Comparison of ENCODE assay signal across 14 cellular contexts in genomic region chr17:20968913-20969616, GRCh38.
DNase-seq lines count a peak whose midpoint lies in the region; FAIRE-seq and TF ChIP-seq lines count a peak whose summit lies in the region.
"Had no signal": no experiment of that assay in that cellular context is flagged by ENCODE, and none has a peak within 500 bp of the region (broad histone marks: within the 10 kb centered on the region; RNA-seq: fewer than 3 reads in every experiment).

No MANE protein-coding gene starts in this region.

- CTCF ChIA-PET in HEK293 (lab: Yijun Ruan, JAX) = no interaction called here
- CTCF ChIA-PET in H1 (lab: Charles Lee; ENCODE audit: partially characterized antibody) = no interaction called here

- peak overlapping the region; percentile 21 for H3K27ac Mint-ChIP-seq in osteocyte (ENCODE audit: unreplicated experiment)
- H3K27ac Mint-ChIP-seq: CD4-positive, CD25-positive, alpha-beta regulatory T cell had no signal

- H2BK12ac ChIP-seq in H1 (ENCODE audit: low read depth, low read length) = 0 out of 2 replicates have a peak overlapping the region, but pooled peaks have one; percentile 55

- no peak for FAIRE-seq in H1 (lab: Jason Lieb, UNC)

- H3K36me3 Mint-ChIP-seq in osteocyte (ENCODE audit: unreplicated experiment) = peaks cover 46% of the 10 kb centered on the region
- H3K36me3 Mint-ChIP-seq: CD4-positive, CD25-positive, alpha-beta regulatory T cell had no signal

- no peaks in the 10 kb centered on the region for H3K36me3 ChIP-seq in BLaER1
- H3K36me3 ChIP-seq in HEK293 (ENCODE audit: control insufficient read depth in 2 of 2, insufficient read depth in 1 of 2, low read length in 2 of 2) = no peaks in the 10 kb centered on the region
- H3K36me3 ChIP-seq in H1 (ENCODE audit: control insufficient read depth in 2 of 4, insufficient read depth in 4 of 4, low read length in 3 of 4) = no peaks in the 10 kb centered on the region; a peak in 1 of 8 replicates

- no peak overlapping the region for H3K4ac ChIP-seq in H1 (replicated peaks; ENCODE audit: insufficient read length, low read depth, low read length)

- H3K27me3 Mint-ChIP-seq in osteocyte (ENCODE audit: unreplicated experiment) = no peaks in the 10 kb centered on the region

- TF ChIP-seq RAD21 in H1 (IDR thresholded peaks at IDR 0.05 in 1 of 2, conservative IDR thresholded peaks at IDR 0.05 in 1 of 2; ENCODE audit: low read depth in 2 of 2, low read length in 2 of 2) = no peak

- peaks cover 40% of the 10 kb centered on the region for H3K4me1 ChIP-seq in BLaER1
- no peaks in the 10 kb centered on the region for H3K4me1 ChIP-seq in HEK293 (ENCODE audit: control insufficient read depth, insufficient read depth, low read length)
- peaks cover 0 to 4% (median 3%) of the 10 kb centered on the region in 4 experiments; a peak in 4 of 7 replicates for H3K4me1 ChIP-seq in H1 (replicated peaks in 1 of 4; ENCODE audit: control insufficient read depth in 3 of 4, insufficient read depth in 4 of 4, low read length in 3 of 4)

- H3K9me3 ChIP-seq in BLaER1 (no peaks in the 10 kb centered on the region), HEK293 (ENCODE audit: control insufficient read depth, insufficient read depth, low read depth, low read length) (no peaks in the 10 kb centered on the region), H1 (ENCODE audit: insufficient read depth in 2 of 2, low read depth in 1 of 2, low read length in 1 of 2) (no peaks in the 10 kb centered on the region)

- no peaks in the 10 kb centered on the region for H3K9me3 Mint-ChIP-seq in osteocyte (ENCODE audit: unreplicated experiment)
- H3K9me3 Mint-ChIP-seq: CD4-positive, CD25-positive, alpha-beta regulatory T cell had no signal

- H2BK15ac ChIP-seq in H1 (ENCODE audit: low read length) = no peak overlapping the region

- H2AFZ ChIP-seq in H1 (ENCODE audit: low read length) = no peak overlapping the region
- H2AFZ ChIP-seq: GM23248 had no signal

- TF ChIP-seq POLR2A in H1 (IDR thresholded peaks at IDR 0.05; ENCODE audit: control extremely low read depth in 1 of 2, low read depth in 2 of 2, low read length in 2 of 2) = no peak

- no peak overlapping the region for H2AK5ac ChIP-seq in H1 (ENCODE audit: low read depth, low read length)

- H3K4me3 Mint-ChIP-seq in osteocyte (ENCODE audit: unreplicated experiment) = no peak overlapping the region
- H3K4me3 Mint-ChIP-seq: CD4-positive, CD25-positive, alpha-beta regulatory T cell had no signal

- H3K4me1 Mint-ChIP-seq in osteocyte (ENCODE audit: unreplicated experiment) = peaks cover 24% of the 10 kb centered on the region
- H3K4me1 Mint-ChIP-seq: CD4-positive, CD25-positive, alpha-beta regulatory T cell had no signal

- no peak overlapping the region for H4K8ac ChIP-seq in H1 (ENCODE audit: extremely low read depth, insufficient read depth, low read length)

- H3K4me3 ChIP-seq in BLaER1 = no peak overlapping the region
- H3K4me3 ChIP-seq in HEK293 (ENCODE audit: low read depth, low read length) = no peak overlapping the region
- no peak overlapping the region for H3K4me3 ChIP-seq in H1 (ENCODE audit: extremely low read depth in 1 of 4, insufficient read depth in 2 of 4, low read depth in 3 of 4, low read length in 4 of 4)
- H3K4me3 ChIP-seq: GM23248 had no signal

- POLR2A ChIA-PET in HEK293 (lab: Yijun Ruan, JAX) (no interaction called here), H1 (lab: Charles Lee; ENCODE audit: partially characterized antibody) (no interaction called here)

- H4K5ac ChIP-seq in H1 (ENCODE audit: insufficient read length, low read depth, low read length) = no peak overlapping the region

- H3K79me2 ChIP-seq in H1 (ENCODE audit: control insufficient read depth in 1 of 2, insufficient read depth in 2 of 2, low read length in 2 of 2) = no peaks in the 10 kb centered on the region

- no peak overlapping the region for H3K23ac ChIP-seq in H1 (ENCODE audit: insufficient read length)

- H3K23me2 ChIP-seq in H1 (ENCODE audit: low read depth, low read length) = no peaks in the 10 kb centered on the region

- 95% methylated on average over 8 of the region's 8 CpGs; no CpG with 5 or more reads in 1 of the 2 experiments for WGBS in H1 (ENCODE audit: extremely low coverage in 1 of 2, insufficient coverage in 1 of 2, insufficient read length in 1 of 2, insufficient replicate concordance in 2 of 2, low coverage in 1 of 2, low lambda C conversion rate in 2 of 2, missing lambda C conversion rate in 1 of 2), 2 experiments

- H3K56ac ChIP-seq in H1 (replicated peaks; ENCODE audit: insufficient read length, low read depth, low read length) = no peak overlapping the region

- H3K9ac ChIP-seq in BLaER1 = peak overlapping the region; percentile 7; the same call in 1 of the 2 replicates
- no peak overlapping the region for H3K9ac ChIP-seq in H1 (replicated peaks in 1 of 4; ENCODE audit: extremely low read depth in 1 of 4, low read depth in 3 of 4, low read length in 3 of 4)
- H3K9ac ChIP-seq: GM23248 had no signal

- H3K27me3 ChIP-seq in BLaER1 (no peaks in the 10 kb centered on the region), H1 (replicated peaks in 1 of 4; ENCODE audit: control insufficient read depth in 3 of 4, extremely low read depth in 1 of 4, insufficient read depth in 3 of 4, low read length in 3 of 4) (no peaks in the 10 kb centered on the region)

- H3K27ac ChIP-seq in BLaER1 (peak overlapping the region; percentile 14; the same call in 1 of the 2 replicates), HEK293 (ENCODE audit: extremely low read depth, low read depth, low read length) (no peak overlapping the region), H1 (ENCODE audit: low read depth, low read length) (no peak overlapping the region)
- H3K27ac ChIP-seq: GM23248 had no signal

- no peak for DNase-seq in H1 (ENCODE audit: low read depth in 1 of 2, low spot score in 2 of 2)
- DNase-seq in osteocyte (ENCODE audit: extremely low spot score, unreplicated experiment) = no peak
- no peak for DNase-seq in NCI-H2029 treated with DMSO at 0.1 percent for 48 hours (lab: John Stamatoyannopoulos, UW)
- no peak for DNase-seq in hippocampal formation (lab: John Stamatoyannopoulos, UW)
- DNase-seq in NCI-H2171 (lab: John Stamatoyannopoulos, UW) = no peak
- DNase-seq: CD4-positive, CD25-positive, alpha-beta regulatory T cell; DMS53; GM23248; KBM-7; NCI-H1417 treated with DMSO at 0.1 percent for 48 hours; NCI-H1930; NCI-H82 had no signal

- peak overlapping the region; percentile 74 for H3K4me2 ChIP-seq in BLaER1
- no peak overlapping the region for H3K4me2 ChIP-seq in H1 (ENCODE audit: insufficient read depth in 1 of 2, low read depth in 2 of 2, low read length in 2 of 2)

- no peak overlapping the region for H3K18ac ChIP-seq in H1 (ENCODE audit: extremely low read depth, low read length)

- no peak overlapping the region for H2BK120ac ChIP-seq in H1 (replicated peaks; ENCODE audit: low read depth, low read length)

- TF ChIP-seq CTCF in HEK293 (tag by site-specific recombination; IDR thresholded peaks at IDR 0.05) (no peak), H1 (IDR thresholded peaks at IDR 0.05; ENCODE audit: control extremely low read depth in 1 of 3, insufficient read depth in 1 of 3, low read depth in 1 of 3, low read length in 3 of 3) (no peak), osteocyte (IDR thresholded peaks at IDR 0.05) (no peak)

- no peak overlapping the region for H3K14ac ChIP-seq in H1 (ENCODE audit: insufficient read length)

- peak overlapping the region; percentile 24; the same call in 1 of the 2 replicates for H2BK5ac ChIP-seq in H1 (ENCODE audit: low read depth, low read length)

- H3K79me1 ChIP-seq in H1 (ENCODE audit: low read depth, low read length) = no peaks in the 10 kb centered on the region

- H2BK20ac ChIP-seq in H1 (ENCODE audit: low read length) = no peak overlapping the region

- TF ChIP-seq EP300 in H1 (IDR thresholded peaks at IDR 0.05; ENCODE audit: borderline replicate concordance in 1 of 2, low read depth in 2 of 2, low read length in 2 of 2) = no peak

- no peak overlapping the region for H4K91ac ChIP-seq in H1 (replicated peaks; ENCODE audit: insufficient read length, low read length)

- H4K20me1 ChIP-seq in BLaER1 (no peaks in the 10 kb centered on the region), H1 (replicated peaks in 1 of 2; ENCODE audit: control insufficient read depth in 1 of 2, insufficient read depth in 2 of 2, low read length in 2 of 2) (no peaks in the 10 kb centered on the region)

TF ChIP-seq in HEK293, 187 proteins besides CTCF, POLR2A, EP300 and RAD21 (continues in another document):
- TF ChIP-seq SCRT2 (tag by site-specific recombination; IDR thresholded peaks at IDR 0.05) (0 out of 2 replicates have a peak, but pooled peaks have one; percentile 16), EGR2 (tag by site-specific recombination; IDR thresholded peaks at IDR 0.05; ENCODE audit: low read depth) (0 out of 2 replicates have a peak, but pooled peaks have one; percentile 38), ZNF692 (tag by site-specific recombination; IDR thresholded peaks at IDR 0.05) (no peak)

TF ChIP-seq in H1, 55 proteins besides CTCF, POLR2A, EP300 and RAD21 (continues in another document):
- TF ChIP-seq ZNF274 (IDR thresholded peaks at IDR 0.05; ENCODE audit: borderline replicate concordance, extremely low read depth, low read length) (no peak), RBBP5 (IDR thresholded peaks at IDR 0.05; ENCODE audit: borderline replicate concordance, low read depth, low read length) (no peak), SRF (IDR thresholded peaks at IDR 0.05; ENCODE audit: low read depth, low read length) (no peak), BACH1 (IDR thresholded peaks at IDR 0.05; ENCODE audit: low read length) (no peak), KDM4A (IDR thresholded peaks at IDR 0.05; ENCODE audit: low read depth, low read length, severe bottlenecking) (no peak), SP4 (IDR thresholded peaks at IDR 0.05; ENCODE audit: low read length) (no peak), TEAD4 (IDR thresholded peaks at IDR 0.05; ENCODE audit: low read depth, low read length) (no peak), CHD1 (IDR thresholded peaks at IDR 0.05; ENCODE audit: low read depth, low read length) (no peak), CEBPB (IDR thresholded peaks at IDR 0.05; ENCODE audit: low read depth, low read length) (no peak), NRF1 (IDR thresholded peaks at IDR 0.05; ENCODE audit: low read depth, low read length) (no peak), POLR2AphosphoS5 (IDR thresholded peaks at IDR 0.05; ENCODE audit: low read depth, low read length) (no peak), JUN (IDR thresholded peaks at IDR 0.05; ENCODE audit: low read depth, low read length) (no peak), FOSL1 (IDR thresholded peaks at IDR 0.05; ENCODE audit: insufficient read depth, low read depth, low read length) (no peak)
